In genomic region chrX:150324035-150324728, GRCh38 we compare ENCODE assay signal across 15 cellular contexts. TPM values are rescaled to one million over a fixed set of nuclear protein-coding genes. Genes with fewer than 3 reads are reported as not detected.
DNase-seq lines count a peak whose midpoint lies in the region; ATAC-seq and TF ChIP-seq lines count a peak whose summit lies in the region.
"Had no signal": no experiment of that assay in that cellular context is flagged by ENCODE, and none has a peak within 500 bp of the region (broad histone marks: within the 10 kb centered on the region; RNA-seq: fewer than 3 reads in every experiment).

No MANE protein-coding gene starts in this region.

- DNase-seq in AG10803 (ENCODE audit: low read depth) = peak; percentile 70
- DNase-seq in HS-5 (ENCODE audit: low read depth) = peak; percentile 60
- peak; percentile 71 for DNase-seq in astrocyte of the cerebellum (ENCODE audit: low read depth)
- peak; percentile 73 for DNase-seq in islet precursor cell
- DNase-seq in middle frontal gyrus (ENCODE audit: extremely low spot score, low spot score) = no peak
- DNase-seq in NCI-H748 (lab: John Stamatoyannopoulos, UW; ENCODE audit: unreplicated experiment) = no peak
- DNase-seq in naive thymus-derived CD8-positive, alpha-beta T cell = no peak
- DNase-seq: activated CD4-positive, alpha-beta T cell treated with anti-CD3 and anti-CD28 coated beads, Interleukin-2, amount 50 U/mL, for 48 hours; GOT3; NCI-H1694; SHP77 had no signal

- peaks cover 0 to 6% (median 2%) of the 10 kb centered on the region in 4 donors for H3K4me1 Mint-ChIP-seq in naive thymus-derived CD8-positive, alpha-beta T cell
- H3K4me1 Mint-ChIP-seq: activated naive CD4-positive, alpha-beta T cell treated with anti-CD3 and anti-CD28 coated beads, Interleukin-2, amount 50 U/mL, for 24 hours had no signal

- H3K4me3 Mint-ChIP-seq in naive thymus-derived CD8-positive, alpha-beta T cell = no peak overlapping the region
- H3K4me3 Mint-ChIP-seq: activated naive CD4-positive, alpha-beta T cell treated with anti-CD3 and anti-CD28 coated beads, Interleukin-2, amount 50 U/mL, for 24 hours had no signal

- in situ Hi-C loops in astrocyte of the cerebellum (cut with HindIII; ENCODE audit: low sequenced_read_pairs) = no loop called here

- peaks cover 0 to 8% (median 0%) of the 10 kb centered on the region in 9 donors for H3K9me3 Mint-ChIP-seq in naive thymus-derived CD8-positive, alpha-beta T cell
- H3K9me3 Mint-ChIP-seq: activated naive CD4-positive, alpha-beta T cell treated with anti-CD3 and anti-CD28 coated beads, Interleukin-2, amount 50 U/mL, for 24 hours had no signal

- peak overlapping the region in 1 of 10 donors; percentile 85 for H3K27ac Mint-ChIP-seq in naive thymus-derived CD8-positive, alpha-beta T cell
- H3K27ac Mint-ChIP-seq: activated naive CD4-positive, alpha-beta T cell treated with anti-CD3 and anti-CD28 coated beads, Interleukin-2, amount 50 U/mL, for 24 hours had no signal

- TF ChIP-seq CTCF in AG10803 (conservative IDR thresholded peaks at IDR 0.05; ENCODE audit: low read length) (no peak), astrocyte of the cerebellum (IDR thresholded peaks at IDR 0.05; ENCODE audit: low read depth, low read length, missing control alignments) (no peak)

- H3K4me3 ChIP-seq in AG10803 (ENCODE audit: low read length) = no peak overlapping the region
- H3K4me3 ChIP-seq in astrocyte of the cerebellum (ENCODE audit: low read depth, low read length) = no peak overlapping the region
- H3K4me3 ChIP-seq: lung, right atrium auricular region had no signal

- peaks cover 0 to 5% (median 3%) of the 10 kb centered on the region in 3 donors for H3K36me3 Mint-ChIP-seq in naive thymus-derived CD8-positive, alpha-beta T cell
- H3K36me3 Mint-ChIP-seq: activated naive CD4-positive, alpha-beta T cell treated with anti-CD3 and anti-CD28 coated beads, Interleukin-2, amount 50 U/mL, for 24 hours had no signal

- POLR2A ChIA-PET in naive thymus-derived CD8-positive, alpha-beta T cell (lab: Charles Lee) = no interaction called here

- no peak for ATAC-seq in GM19351 (IDR thresholded peaks at IDR 0.05; ENCODE audit: unreplicated experiment)
- no peak for ATAC-seq in naive thymus-derived CD8-positive, alpha-beta T cell

- H3K27me3 Mint-ChIP-seq in naive thymus-derived CD8-positive, alpha-beta T cell = peaks cover 0 to 3% (median 0%) of the 10 kb centered on the region in 5 donors
- H3K27me3 Mint-ChIP-seq: activated naive CD4-positive, alpha-beta T cell treated with anti-CD3 and anti-CD28 coated beads, Interleukin-2, amount 50 U/mL, for 24 hours had no signal

RNA-seq across cellular contexts. Expression of gene MAMLD1, which starts 38.9 kb away (rescaled TPM):
- total RNA-seq in naive thymus-derived CD8-positive, alpha-beta T cell = under 1 TPM; 0.30 to 0.31 TPM
- under 1 TPM in 2 of 3 donors, not detected in 1; 0.40 to 0.46 TPM for polyA plus RNA-seq in naive thymus-derived CD8-positive, alpha-beta T cell

Comparison
In these comparisons a context has a peak if more than half of its experiments do, and no peak if none do; other contexts are left out.
1. DNase-seq: peak in AG10803 (single experiment), HS-5 (single experiment), astrocyte of the cerebellum (single experiment) and islet precursor cell (single experiment); none in middle frontal gyrus (single experiment), NCI-H748 (single experiment) and naive thymus-derived CD8-positive, alpha-beta T cell (0 of 10).